22 cellular contexts compared by ENCODE assay signal in the genomic region with DNA sequence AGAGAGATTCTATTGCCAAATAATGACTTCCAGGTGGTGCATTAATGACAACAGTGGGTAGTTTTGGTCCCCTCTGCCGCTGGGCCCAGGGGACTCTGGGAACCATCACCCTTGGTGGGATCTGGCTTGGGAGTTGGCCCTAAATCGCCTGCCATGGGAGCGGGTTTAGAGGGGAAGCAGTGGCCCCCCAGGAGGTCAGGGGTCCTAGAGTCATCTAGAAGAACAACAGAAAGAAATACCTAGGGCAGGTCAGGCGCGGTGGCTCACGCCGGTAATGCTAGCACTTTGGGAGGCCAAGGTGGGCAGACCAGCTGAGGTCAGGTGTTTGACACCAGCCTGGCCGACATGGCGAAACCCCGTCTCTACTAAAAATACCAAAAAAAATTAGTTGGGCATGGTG. TPM values are rescaled to one million over a fixed set of nuclear protein-coding genes. Genes with fewer than 3 reads are reported as not detected.
DNase-seq lines count a peak whose midpoint lies in the region; ATAC-seq and TF ChIP-seq lines count a peak whose summit lies in the region.
"Had no signal": no experiment of that assay in that cellular context is flagged by ENCODE, and none has a peak within 500 bp of the region (broad histone marks: within the 10 kb centered on the region; RNA-seq: fewer than 3 reads in every experiment).

No MANE protein-coding gene starts in this region.

- H3K27ac ChIP-seq in endodermal cell (ENCODE audit: low read depth, low read length) (no peak overlapping the region), osteoblast (ENCODE audit: low read depth, low read length) (no peak overlapping the region)
- H3K27ac ChIP-seq: 22Rv1, GM23248 had no signal

- no peaks in the 10 kb centered on the region for H3K79me2 ChIP-seq in osteoblast (ENCODE audit: insufficient read depth, low read length)

- no peak overlapping the region for H3K4me3 Mint-ChIP-seq in natural killer cell treated with Interleukin-12 subunit alpha and Interleukin-12 subunit beta and Interleukin-15 and Interleukin-18, amount 100 ng/mL, for 72 hours
- no peak overlapping the region for H3K4me3 Mint-ChIP-seq in natural killer cell
- no peak overlapping the region for H3K4me3 Mint-ChIP-seq in endodermal cell
- no peak overlapping the region for H3K4me3 Mint-ChIP-seq in glutamatergic neuron (ENCODE audit: unreplicated experiment)
- H3K4me3 Mint-ChIP-seq: CD4-positive, CD25-positive, alpha-beta regulatory T cell had no signal

- H3K4me2 ChIP-seq in osteoblast (ENCODE audit: insufficient read depth, low read length), result no peak overlapping the region

- H4K20me1 ChIP-seq in osteoblast (ENCODE audit: insufficient read depth, low read length), result no peaks in the 10 kb centered on the region
- H4K20me1 ChIP-seq: BLaER1 treated with 17β-estradiol and CSF1 and Interleukin-3, amounts not matched to agents 10 nM and 100 nM had no signal

- H3K27me3 ChIP-seq in endodermal cell (ENCODE audit: control insufficient read depth, insufficient read depth, low read length, poor library complexity, severe bottlenecking) (no peaks in the 10 kb centered on the region), osteoblast (ENCODE audit: insufficient read depth, low read length) (peaks cover 16% of the 10 kb centered on the region)
- H3K27me3 ChIP-seq: BLaER1 treated with 17β-estradiol and CSF1 and Interleukin-3, amounts not matched to agents 10 nM and 100 nM had no signal

- H3K36me3 Mint-ChIP-seq in natural killer cell treated with Interleukin-12 subunit alpha and Interleukin-12 subunit beta and Interleukin-15 and Interleukin-18, amount 100 ng/mL, for 72 hours, result no peaks in the 10 kb centered on the region
- no peaks in the 10 kb centered on the region for H3K36me3 Mint-ChIP-seq in natural killer cell
- no peaks in the 10 kb centered on the region for H3K36me3 Mint-ChIP-seq in endodermal cell (ENCODE audit: low read depth)
- H3K36me3 Mint-ChIP-seq in glutamatergic neuron (ENCODE audit: unreplicated experiment), result peaks cover 7% of the 10 kb centered on the region
- H3K36me3 Mint-ChIP-seq: CD4-positive, CD25-positive, alpha-beta regulatory T cell; CD8-positive, alpha-beta memory T cell; IgD-negative memory B cell had no signal

- H3K9me3 Mint-ChIP-seq in natural killer cell treated with Interleukin-12 subunit alpha and Interleukin-12 subunit beta and Interleukin-15 and Interleukin-18, amount 100 ng/mL, for 72 hours, result no peaks in the 10 kb centered on the region
- H3K9me3 Mint-ChIP-seq in natural killer cell, result no peaks in the 10 kb centered on the region
- peaks cover 1% of the 10 kb centered on the region for H3K9me3 Mint-ChIP-seq in endodermal cell
- H3K9me3 Mint-ChIP-seq in glutamatergic neuron (ENCODE audit: unreplicated experiment), result peaks cover 7% of the 10 kb centered on the region
- H3K9me3 Mint-ChIP-seq: CD8-positive, alpha-beta memory T cell; IgD-negative memory B cell had no signal

- H2AFZ ChIP-seq in osteoblast (ENCODE audit: low read length), result no peak overlapping the region
- H2AFZ ChIP-seq: GM23248 had no signal

- intact Hi-C loops in natural killer cell (cut with micrococcal nuclease), result no loop called here

- no peak for TF ChIP-seq CTCF in natural killer cell (IDR thresholded peaks at IDR 0.05)
- TF ChIP-seq CTCF in endodermal cell (conservative IDR thresholded peaks at IDR 0.05), result no peak
- TF ChIP-seq CTCF in osteoblast (IDR thresholded peaks at IDR 0.05; ENCODE audit: extremely low read depth, low read depth, low read length), result no peak
- TF ChIP-seq CTCF in glutamatergic neuron (IDR thresholded peaks at IDR 0.05; ENCODE audit: partially characterized antibody, unreplicated experiment), result no peak

- WGBS in endodermal cell (ENCODE audit: insufficient coverage in 1 of 2, insufficient read length in 1 of 2), 2 experiments, result 95 to 97% methylated on average over 10 of the region's 10 CpGs

- H3K9me3 ChIP-seq in endodermal cell (ENCODE audit: control insufficient read depth, low read length), result peaks cover 6% of the 10 kb centered on the region
- no peaks in the 10 kb centered on the region for H3K9me3 ChIP-seq in osteoblast (ENCODE audit: low read depth, low read length)
- H3K9me3 ChIP-seq: HAP-1 had no signal

- ATAC-seq in natural killer cell treated with Interleukin-12 subunit alpha and Interleukin-12 subunit beta and Interleukin-15 and Interleukin-18, amount 100 ng/mL, for 72 hours, result no peak
- no peak for ATAC-seq in natural killer cell
- ATAC-seq: HepG2 had no signal

- H3K4me1 ChIP-seq in endodermal cell (ENCODE audit: control insufficient read depth, insufficient read depth, low read length) (peaks cover 4% of the 10 kb centered on the region), osteoblast (ENCODE audit: insufficient read depth, low read length) (peaks cover 5% of the 10 kb centered on the region)
- H3K4me1 ChIP-seq: HAP-1 had no signal

- H3K27ac Mint-ChIP-seq in natural killer cell treated with Interleukin-12 subunit alpha and Interleukin-12 subunit beta and Interleukin-15 and Interleukin-18, amount 100 ng/mL, for 72 hours, result peak overlapping the region; percentile 26 to 71
- H3K27ac Mint-ChIP-seq in natural killer cell (no peak overlapping the region), endodermal cell (no peak overlapping the region), glutamatergic neuron (ENCODE audit: unreplicated experiment) (no peak overlapping the region)
- H3K27ac Mint-ChIP-seq: CD4-positive, CD25-positive, alpha-beta regulatory T cell; CD8-positive, alpha-beta memory T cell had no signal

- H3K4me3 ChIP-seq in endodermal cell (ENCODE audit: low read length) (no peak overlapping the region), osteoblast (ENCODE audit: insufficient read depth, low read length) (no peak overlapping the region)
- H3K4me3 ChIP-seq: A549; BLaER1 treated with 17β-estradiol and CSF1 and Interleukin-3, amounts not matched to agents 10 nM and 100 nM; GM12878; GM23248; HAP-1 had no signal

- peaks cover 33 to 48% of the 10 kb centered on the region in 2 donors for H3K4me1 Mint-ChIP-seq in natural killer cell treated with Interleukin-12 subunit alpha and Interleukin-12 subunit beta and Interleukin-15 and Interleukin-18, amount 100 ng/mL, for 72 hours (ENCODE audit: low read depth in 2 of 2)
- H3K4me1 Mint-ChIP-seq in natural killer cell (peaks cover 29 to 37% of the 10 kb centered on the region in 2 donors), endodermal cell (peaks cover 7% of the 10 kb centered on the region), glutamatergic neuron (ENCODE audit: low read depth, unreplicated experiment) (peaks cover 25% of the 10 kb centered on the region)

- no peak overlapping the region for H3K9ac ChIP-seq in endodermal cell (ENCODE audit: extremely low read depth, low read length, poor library complexity, severe bottlenecking)
- H3K9ac ChIP-seq: GM23248 had no signal

- DNase-seq in natural killer cell treated with Interleukin-12 subunit alpha and Interleukin-12 subunit beta and Interleukin-15 and Interleukin-18, amount 100 ng/mL, for 72 hours (ENCODE audit: low spot score), result no peak
- DNase-seq in natural killer cell, result no peak
- DNase-seq in endodermal cell, result peak; percentile 25
- peak; percentile 46 for DNase-seq in osteoblast (ENCODE audit: insufficient read length, low spot score, missing footprints)
- DNase-seq in CD1c-positive myeloid dendritic cell (ENCODE audit: extremely low spot score), result no peak
- DNase-seq in glutamatergic neuron, result no peak
- DNase-seq in NCI-H1930 (lab: John Stamatoyannopoulos, UW), result no peak
- DNase-seq: CD4-positive, CD25-positive, alpha-beta regulatory T cell; CD8-positive, alpha-beta memory T cell; COR-L47; DMS 273 treated with DMSO at 0.1 percent for 48 hours; DMS53; DND-41; EL; GM23248 had no signal

- H3K27me3 Mint-ChIP-seq in natural killer cell treated with Interleukin-12 subunit alpha and Interleukin-12 subunit beta and Interleukin-15 and Interleukin-18, amount 100 ng/mL, for 72 hours, result no peaks in the 10 kb centered on the region
- H3K27me3 Mint-ChIP-seq in natural killer cell (ENCODE audit: low read depth in 2 of 2) (no peaks in the 10 kb centered on the region), endodermal cell (ENCODE audit: insufficient read depth) (peaks cover 31% of the 10 kb centered on the region), glutamatergic neuron (ENCODE audit: unreplicated experiment) (peaks cover 2% of the 10 kb centered on the region)
- H3K27me3 Mint-ChIP-seq: IgD-negative memory B cell had no signal

- H3K36me3 ChIP-seq in endodermal cell (ENCODE audit: control insufficient read depth, insufficient read depth, low read length), result no peaks in the 10 kb centered on the region
- no peaks in the 10 kb centered on the region for H3K36me3 ChIP-seq in osteoblast (ENCODE audit: insufficient read depth, low read length)
- H3K36me3 ChIP-seq: BLaER1 treated with 17β-estradiol and CSF1 and Interleukin-3, amounts not matched to agents 10 nM and 100 nM; HAP-1 had no signal

RNA-seq across cellular contexts. Expression of gene ARFGEF2, which starts 17.8 kb away (rescaled TPM):
- total RNA-seq in natural killer cell treated with Interleukin-12 subunit alpha and Interleukin-12 subunit beta and Interleukin-15 and Interleukin-18, amount 100 ng/mL, for 72 hours, result 10 to 100 TPM; 29.8 to 31.5 TPM
- total RNA-seq in natural killer cell (10 to 100 TPM; 22.7 to 26.9 (median 26.9) TPM), endodermal cell (10 to 100 TPM; 23.6 to 29.4 TPM), osteoblast (42.0 and 47.7 TPM in 2 replicates), glutamatergic neuron (ENCODE audit: unreplicated experiment) (30.2 TPM)
- polyA plus RNA-seq in endodermal cell (2013, experiment 1 of 2), result 10.4 TPM
- 11.6 TPM for polyA plus RNA-seq in endodermal cell (2013, experiment 2 of 2)

Comparison
In these comparisons a context has a peak if more than half of its experiments do, and no peak if none do; other contexts are left out.
1. H3K27ac Mint-ChIP-seq: peak in natural killer cell treated with Interleukin-12 subunit alpha and Interleukin-12 subunit beta and Interleukin-15 and Interleukin-18, amount 100 ng/mL, for 72 hours (2 of 2); none in natural killer cell (0 of 2), endodermal cell (single experiment) and glutamatergic neuron (single experiment).
2. DNase-seq: peak in endodermal cell (single experiment) and osteoblast (single experiment); none in natural killer cell treated with Interleukin-12 subunit alpha and Interleukin-12 subunit beta and Interleukin-15 and Interleukin-18, amount 100 ng/mL, for 72 hours (single experiment), natural killer cell (single experiment), CD1c-positive myeloid dendritic cell (single experiment), glutamatergic neuron (single experiment) and NCI-H1930 (0 of 2).